Comparison of ENCODE assay signal across 1 cellular context in genomic region chr1:1183833-1184775, GRCh38.
TF ChIP-seq lines count a peak whose summit lies in the region.

No MANE protein-coding gene starts in this region.

TF ChIP-seq in HEK293, 187 proteins besides CTCF, POLR2A, EP300 and RAD21:
- TF ChIP-seq ZBTB11 (tag by site-specific recombination; conservative IDR thresholded peaks at IDR 0.05; ENCODE audit: low read depth) (no peak), GLIS2 (tag by site-specific recombination; IDR thresholded peaks at IDR 0.05) (peak; percentile 19; the same call in 1 of the 2 replicates), ZNF223 (tag by site-specific recombination; IDR thresholded peaks at IDR 0.05) (peak; percentile 84), SCRT2 (tag by site-specific recombination; IDR thresholded peaks at IDR 0.05) (no peak), ZNF514 (tag by site-specific recombination; IDR thresholded peaks at IDR 0.05) (no peak), ZNF146 (tag by site-specific recombination; IDR thresholded peaks at IDR 0.05) (no peak)
